26 cellular contexts compared by ENCODE assay signal in the genomic region with DNA sequence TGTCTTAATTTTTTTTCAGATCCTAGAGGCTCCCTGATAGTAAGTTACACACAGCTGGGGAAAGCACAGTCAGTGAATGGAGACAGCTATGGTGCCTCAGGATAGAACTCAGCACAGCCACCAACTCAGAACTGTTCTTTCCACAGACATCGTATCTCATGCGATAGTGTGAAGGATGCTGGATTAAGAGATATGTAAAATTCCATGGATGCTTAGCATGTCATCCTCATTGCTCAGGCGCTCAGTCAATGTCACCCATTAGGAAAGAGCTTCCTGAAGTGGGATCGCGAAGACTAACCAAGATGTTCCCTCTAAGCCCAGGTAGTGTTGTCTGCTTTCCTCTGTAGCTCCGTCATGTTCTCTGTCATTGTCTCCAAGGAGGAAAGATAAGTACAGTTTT.
"Had no signal": no experiment of that assay in that cellular context is flagged by ENCODE, and none has a peak within 500 bp of the region (broad histone marks: within the 10 kb centered on the region; RNA-seq: fewer than 3 reads in every experiment).

No MANE protein-coding gene starts in this region.

- ATAC-seq: activated CD8-positive, alpha-beta T cell treated with anti-CD3 and anti-CD28 coated beads, Interleukin-2, amount 10 ng/mL, durations not matched to agents 7 days and 5 days had no signal

- DNase-seq: activated CD4-positive, CD25-positive, alpha-beta regulatory T cell; activated CD8-positive, alpha-beta memory T cell treated with anti-CD3 and anti-CD28 coated beads, Interleukin-2, amount 50 U/mL, for 48 hours; activated CD8-positive, alpha-beta T cell treated with anti-CD3 and anti-CD28 coated beads, Interleukin-2, amount 10 ng/mL, durations not matched to agents 7 days and 5 days; activated naive CD4-positive, alpha-beta T cell treated with anti-CD3 and anti-CD28 coated beads, Interleukin-2, amount 50 U/mL, for 16 hours; activated naive CD8-positive, alpha-beta T cell treated with anti-CD3 and anti-CD28 coated beads, Interleukin-2, amount 10 ng/mL, durations not matched to agents 7 days and 5 days; activated T-cell treated with anti-CD3 and anti-CD28 coated beads, Interleukin-2, amount 50 U/mL, for 1 hour; adrenal gland; anterior cingulate cortex; caudate nucleus; MG63; NCI-H1105; NCI-H1436; NCI-H1694 treated with DMSO at 0.1 percent for 48 hours; NCI-H2029 treated with DMSO at 0.1 percent for 48 hours; NCI-H345; NCI-H510A treated with DMSO at 0.1 percent for 48 hours; NCI-H69; Peyer's patch; Right ventricle myocardium superior; SJCRH30; SK-N-SH had no signal

- H3K4me3 Mint-ChIP-seq: activated CD8-positive, alpha-beta T cell treated with anti-CD3 and anti-CD28 coated beads, Interleukin-2, amount 10 ng/mL, durations not matched to agents 7 days and 5 days; activated naive CD8-positive, alpha-beta T cell treated with anti-CD3 and anti-CD28 coated beads, Interleukin-2, amount 10 ng/mL, durations not matched to agents 7 days and 5 days; T-helper 2 cell treated with Interferon-gamma antibody and Interleukin-4, amounts not matched to agents 5 μg/mL and 100 μg/mL, for 36 hours had no signal

- H3K27ac Mint-ChIP-seq: activated CD8-positive, alpha-beta T cell treated with anti-CD3 and anti-CD28 coated beads, Interleukin-2, amount 10 ng/mL, durations not matched to agents 7 days and 5 days; activated naive CD8-positive, alpha-beta T cell treated with anti-CD3 and anti-CD28 coated beads, Interleukin-2, amount 10 ng/mL, durations not matched to agents 7 days and 5 days; T-helper 2 cell treated with Interferon-gamma antibody and Interleukin-4, amounts not matched to agents 5 μg/mL and 100 μg/mL, for 36 hours had no signal

- H3K4me2 ChIP-seq: KMS-11, SK-N-SH had no signal

- H3K9ac ChIP-seq: KMS-11, SK-N-SH had no signal

- H3K36me3 Mint-ChIP-seq: activated naive CD8-positive, alpha-beta T cell treated with anti-CD3 and anti-CD28 coated beads, Interleukin-2, amount 10 ng/mL, durations not matched to agents 7 days and 5 days had no signal

- H3K9me3 Mint-ChIP-seq: activated naive CD8-positive, alpha-beta T cell treated with anti-CD3 and anti-CD28 coated beads, Interleukin-2, amount 10 ng/mL, durations not matched to agents 7 days and 5 days; T-helper 2 cell treated with Interferon-gamma antibody and Interleukin-4, amounts not matched to agents 5 μg/mL and 100 μg/mL, for 36 hours had no signal

- H3K9me2 ChIP-seq: SK-N-SH had no signal

- H3K9me3 ChIP-seq: adrenal gland, breast epithelium, MG63, Peyer's patch, SJCRH30, SK-N-SH had no signal

- H3K27me3 ChIP-seq: adrenal gland, breast epithelium, MG63, Peyer's patch, SJCRH30 had no signal

- H3K4me1 ChIP-seq: adrenal gland, breast epithelium, Peyer's patch, SJCRH30 had no signal

- H3K4me3 ChIP-seq: adrenal gland, breast epithelium, MG63, Peyer's patch, SJCRH30 had no signal

- H3K27ac ChIP-seq: adrenal gland, breast epithelium, KMS-11, Peyer's patch, RWPE1, SJCRH30, VCaP had no signal

- H3K27me3 Mint-ChIP-seq: activated naive CD8-positive, alpha-beta T cell treated with anti-CD3 and anti-CD28 coated beads, Interleukin-2, amount 10 ng/mL, durations not matched to agents 7 days and 5 days had no signal

- H3K36me3 ChIP-seq: adrenal gland, breast epithelium, MG63, Peyer's patch, SJCRH30 had no signal
